Comparison of ENCODE assay signal across 16 cellular contexts in genomic region chr5:123868267-123868666, GRCh38.
DNase-seq lines count a peak whose midpoint lies in the region; ATAC-seq and TF ChIP-seq lines count a peak whose summit lies in the region.
"Had no signal": no experiment of that assay in that cellular context is flagged by ENCODE, and none has a peak within 500 bp of the region (broad histone marks: within the 10 kb centered on the region; RNA-seq: fewer than 3 reads in every experiment).

No MANE protein-coding gene starts in this region.

- H3K27ac ChIP-seq in left lung, result no peak overlapping the region
- H3K27ac ChIP-seq: SJCRH30, tibial nerve had no signal

- peak; percentile 14 for DNase-seq in COR-L47 (lab: John Stamatoyannopoulos, UW)
- peak; percentile 9 for DNase-seq in NCI-H1092 treated with DMSO at 0.1 percent for 48 hours (lab: John Stamatoyannopoulos, UW)
- peak; percentile 79 for DNase-seq in NCI-H2227 treated with DMSO at 0.1 percent for 48 hours (lab: John Stamatoyannopoulos, UW)
- DNase-seq in left kidney (ENCODE audit: low read depth, low spot score), result peak; percentile 80
- DNase-seq in activated CD4-positive, alpha-beta T cell treated with anti-CD3 and anti-CD28 coated beads for 48 hours, result no peak
- no peak for DNase-seq in dermis blood vessel endothelial cell
- no peak for DNase-seq in left lung
- DNase-seq: activated CD4-positive, alpha-beta T cell treated with anti-CD3 and anti-CD28 coated beads for 4 hours; activated naive CD8-positive, alpha-beta T cell treated with anti-CD3 and anti-CD28 coated beads, Interleukin-2, amount 50 U/mL, for 24 hours; activated T-cell treated with anti-CD3 and anti-CD28 coated beads, Interleukin-2, amount 50 U/mL, for 1 hour; endodermal cell; foreskin fibroblast; SJCRH30; T1000 had no signal

- ATAC-seq in HG03039 (IDR thresholded peaks at IDR 0.05; ENCODE audit: unreplicated experiment) (no peak), left lung (no peak)
- ATAC-seq: activated naive CD8-positive, alpha-beta T cell treated with anti-CD3 and anti-CD28 coated beads, Interleukin-2, amount 50 U/mL, for 24 hours had no signal

- H3K9me3 ChIP-seq in left lung, result no peaks in the 10 kb centered on the region
- H3K9me3 ChIP-seq: SJCRH30, tibial nerve had no signal

- intact Hi-C loops in left lung (cut with DNase I), result no loop called here

- H3K36me3 ChIP-seq in left lung, result no peaks in the 10 kb centered on the region
- H3K36me3 ChIP-seq: SJCRH30, tibial nerve had no signal

- no peaks in the 10 kb centered on the region for H3K27me3 ChIP-seq in left lung
- H3K27me3 ChIP-seq: SJCRH30, tibial nerve had no signal

- H3K4me1 ChIP-seq in left lung, result peaks cover 0 to 4% of the 10 kb centered on the region in 2 donors
- H3K4me1 ChIP-seq: SJCRH30 had no signal

- H3K4me3 ChIP-seq in left lung, result no peak overlapping the region
- H3K4me3 ChIP-seq: SJCRH30, tibial nerve had no signal

- TF ChIP-seq CTCF in left lung (IDR thresholded peaks at IDR 0.05), result no peak

Comparison
In these comparisons a context has a peak if more than half of its experiments do, and no peak if none do; other contexts are left out.
1. DNase-seq: peak in COR-L47 (single experiment), NCI-H1092 treated with DMSO at 0.1 percent for 48 hours (single experiment), NCI-H2227 treated with DMSO at 0.1 percent for 48 hours (single experiment) and left kidney (single experiment); none in activated CD4-positive, alpha-beta T cell treated with anti-CD3 and anti-CD28 coated beads for 48 hours (single experiment), dermis blood vessel endothelial cell (single experiment) and left lung (0 of 2).